22 cellular contexts compared by ENCODE assay signal in the genomic region with DNA sequence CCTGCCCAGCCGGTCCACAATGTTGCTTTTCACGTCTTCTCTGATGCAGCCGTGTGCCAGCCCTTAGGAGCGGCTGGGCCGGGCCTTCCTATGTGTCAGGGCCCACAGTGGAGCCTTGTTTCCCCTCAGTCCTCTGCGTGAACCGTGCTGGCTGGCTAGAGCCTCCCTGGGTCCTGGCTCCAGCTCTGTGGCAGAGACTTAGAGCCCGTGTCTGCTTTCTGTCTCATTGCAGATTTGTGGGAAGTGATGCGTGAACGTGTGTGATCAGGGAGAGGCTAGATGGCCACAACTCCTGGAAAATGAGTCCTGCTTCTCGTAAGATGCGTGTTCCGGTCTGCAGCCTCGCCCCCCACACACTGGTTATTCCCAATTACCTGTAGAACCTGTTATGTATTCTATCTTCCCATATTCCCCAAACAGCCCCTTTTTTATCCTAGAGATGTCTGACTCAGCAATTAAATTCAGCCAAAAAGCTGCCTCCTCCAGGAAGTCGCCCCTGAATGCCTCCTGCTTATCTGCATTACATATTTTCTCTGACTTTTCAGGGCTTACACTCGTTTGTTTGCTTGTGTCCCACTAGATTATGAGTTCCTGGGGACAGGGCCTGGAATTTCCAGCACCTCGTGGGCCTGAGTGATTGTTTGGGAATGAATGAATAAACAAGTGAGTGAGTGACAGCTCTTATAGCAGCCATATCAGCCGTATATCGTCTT.
DNase-seq lines count a peak whose midpoint lies in the region; ATAC-seq, FAIRE-seq and TF ChIP-seq lines count a peak whose summit lies in the region.
"Had no signal": no experiment of that assay in that cellular context is flagged by ENCODE, and none has a peak within 500 bp of the region (broad histone marks: within the 10 kb centered on the region; RNA-seq: fewer than 3 reads in every experiment).

No MANE protein-coding gene starts in this region.

- H3K9me3 ChIP-seq in A549 (peaks cover 15% of the 10 kb centered on the region), IMR-90 (ENCODE audit: control insufficient read depth, insufficient read depth, low read length) (peaks cover 11% of the 10 kb centered on the region), hepatocyte (ENCODE audit: low read depth) (no peaks in the 10 kb centered on the region), suprapubic skin (no peaks in the 10 kb centered on the region), ovary (no peaks in the 10 kb centered on the region), upper lobe of left lung (peaks cover 0 to 6% (median 0%) of the 10 kb centered on the region in 4 donors)

- no peak overlapping the region for H3K9ac ChIP-seq in IMR-90 (ENCODE audit: low read depth, low read length)
- H3K9ac ChIP-seq: KMS-11 had no signal

- no peak overlapping the region for H3K14ac ChIP-seq in IMR-90 (replicated peaks; ENCODE audit: low read depth, low read length)

- H3K56ac ChIP-seq in IMR-90 (ENCODE audit: extremely low read depth, insufficient read depth, low read length), result no peak overlapping the region

- ATAC-seq in A549 (no peak), IMR-90 (ENCODE audit: low read depth) (no peak), upper lobe of left lung (ENCODE audit: low FRiP score in 2 of 2) (no peak)

- no peak overlapping the region for H3K4ac ChIP-seq in IMR-90 (ENCODE audit: low read depth, low read length)

- DNase-seq in A549 (ENCODE audit: low read depth in 1 of 2, low spot score in 1 of 2) (no peak), IMR-90 (no peak), hepatocyte (ENCODE audit: low spot score) (no peak), nephron progenitor cell (no peak), A172 (ENCODE audit: low spot score) (no peak), suprapubic skin (ENCODE audit: low spot score in 2 of 2) (no peak), ovary (no peak), upper lobe of left lung (no peak)
- DNase-seq: AML-193; CD4-positive, alpha-beta T cell; DMS79 treated with DMSO at 0.1 percent for 48 hours; GOT3; MM.1S; NCI-H1105 treated with DMSO at 0.1 percent for 48 hours; NCI-H187 treated with DMSO at 0.1 percent for 48 hours; NCI-H446 treated with DMSO at 0.1 percent for 48 hours; Peyer's patch; SHP77 treated with DMSO at 0.1 percent for 48 hours had no signal

- no peaks in the 10 kb centered on the region for H3K79me2 ChIP-seq in hepatocyte

- H2BK120ac ChIP-seq in IMR-90 (ENCODE audit: low read depth, low read length), result no peak overlapping the region

- intact Hi-C loops in IMR-90 (cut with micrococcal nuclease), result no loop called here
- intact Hi-C loops in ovary (cut with DNase I), result no loop called here

- H3K27ac ChIP-seq in A549, result no peak overlapping the region
- no peak overlapping the region for H3K27ac ChIP-seq in IMR-90 (ENCODE audit: insufficient read depth, low read length)
- H3K27ac ChIP-seq in hepatocyte, result peak overlapping the region; percentile 89
- H3K27ac ChIP-seq in suprapubic skin, result no peak overlapping the region
- no peak overlapping the region for H3K27ac ChIP-seq in ovary
- H3K27ac ChIP-seq in upper lobe of left lung, result no peak overlapping the region
- H3K27ac ChIP-seq: KMS-11, Peyer's patch had no signal

- no peak overlapping the region for H3K4me3 Mint-ChIP-seq in nephron progenitor cell
- H3K4me3 Mint-ChIP-seq: CD4-positive, alpha-beta T cell had no signal

- no peak overlapping the region for H3K18ac ChIP-seq in IMR-90 (ENCODE audit: low read depth, low read length)

- 58% methylated on average over 19 of the region's 19 CpGs for WGBS in A549 (ENCODE audit: missing lambda C conversion rate)
- 58% methylated on average over 6 of the region's 19 CpGs; no CpG with 5 or more reads in 1 of the 2 experiments for WGBS in IMR-90 (ENCODE audit: extremely low coverage in 2 of 2, insufficient read length in 1 of 2), 2 experiments
- WGBS in hepatocyte (ENCODE audit: low lambda C conversion rate, missing lambda C conversion rate), result 61% methylated on average over 19 of the region's 19 CpGs
- 83% methylated on average over 19 of the region's 19 CpGs for WGBS in suprapubic skin
- WGBS in ovary, 3 donors, result 78 to 88% (median 80%) methylated on average over 19 of the region's 19 CpGs
- WGBS in upper lobe of left lung, 2 donors, result 73 to 78% methylated on average over 19 of the region's 19 CpGs

- H3K36me3 ChIP-seq in IMR-90 (ENCODE audit: control insufficient read depth, insufficient read depth, low read length) (no peaks in the 10 kb centered on the region), hepatocyte (replicated peaks; ENCODE audit: insufficient read depth, low read depth) (no peaks in the 10 kb centered on the region), suprapubic skin (no peaks in the 10 kb centered on the region), ovary (no peaks in the 10 kb centered on the region), upper lobe of left lung (no peaks in the 10 kb centered on the region)
- H3K36me3 ChIP-seq: Peyer's patch had no signal

- H2BK15ac ChIP-seq in IMR-90 (ENCODE audit: low read depth, low read length), result no peak overlapping the region

- no peaks in the 10 kb centered on the region for H3K79me1 ChIP-seq in IMR-90 (ENCODE audit: low read depth in 1 of 2, low read length in 2 of 2)

- H2BK5ac ChIP-seq in IMR-90 (ENCODE audit: low read depth, low read length, poor library complexity, severe bottlenecking), result no peak overlapping the region

- dilution Hi-C loops in IMR-90 (cut with HindIII; ENCODE audit: low sequenced_read_pairs, unreplicated experiment), result no loop called here

- no peaks in the 10 kb centered on the region for H4K20me1 ChIP-seq in IMR-90 (ENCODE audit: insufficient read depth, low read length)
- H4K20me1 ChIP-seq in hepatocyte (ENCODE audit: insufficient read depth, poor library complexity, severe bottlenecking), result no peaks in the 10 kb centered on the region

- POLR2A ChIA-PET in A549 (lab: Yijun Ruan, JAX) (no interaction called here), IMR-90 (lab: Charles Lee; ENCODE audit: unreplicated experiment) (no interaction called here)

- H3K27me3 ChIP-seq in IMR-90 (ENCODE audit: control insufficient read depth, insufficient read depth, low read length), result peaks cover 17% of the 10 kb centered on the region
- H3K27me3 ChIP-seq in hepatocyte, result no peaks in the 10 kb centered on the region
- no peaks in the 10 kb centered on the region for H3K27me3 ChIP-seq in suprapubic skin
- H3K27me3 ChIP-seq in ovary, result no peaks in the 10 kb centered on the region
- no peaks in the 10 kb centered on the region for H3K27me3 ChIP-seq in upper lobe of left lung
- H3K27me3 ChIP-seq: Peyer's patch had no signal

- TF ChIP-seq POLR2A in A549 (IDR thresholded peaks at IDR 0.05; ENCODE audit: low read length) (no peak), IMR-90 (IDR thresholded peaks at IDR 0.05; ENCODE audit: low read depth, low read length) (no peak), suprapubic skin (IDR thresholded peaks at IDR 0.05) (no peak), ovary (IDR thresholded peaks at IDR 0.05) (no peak), upper lobe of left lung (IDR thresholded peaks at IDR 0.05) (no peak)

- BruUV-seq in IMR-90 (replicated peaks; lab: Mats Ljungman, UMichigan), result no TSS peak

- no peak for TF ChIP-seq EP300 in A549 (IDR thresholded peaks at IDR 0.05)
- TF ChIP-seq EP300 in suprapubic skin (IDR thresholded peaks at IDR 0.05), result no peak
- no peak for TF ChIP-seq EP300 in ovary (IDR thresholded peaks at IDR 0.05)
- no peak for TF ChIP-seq EP300 in upper lobe of left lung (IDR thresholded peaks at IDR 0.05)

- no peak overlapping the region for H4K91ac ChIP-seq in IMR-90 (ENCODE audit: insufficient read depth, low read depth, low read length)

- peaks cover 9% of the 10 kb centered on the region for H3K36me3 Mint-ChIP-seq in nephron progenitor cell (ENCODE audit: low read depth)

- H3K4me2 ChIP-seq in A549 (no peak overlapping the region), IMR-90 (ENCODE audit: low read depth, low read length) (no peak overlapping the region), hepatocyte (peak overlapping the region; percentile 36)
- H3K4me2 ChIP-seq: KMS-11 had no signal

- H2AFZ ChIP-seq in IMR-90 (replicated peaks; ENCODE audit: low read length, poor library complexity) (no peak overlapping the region), hepatocyte (no peak overlapping the region)

- no peaks in the 10 kb centered on the region for H3K9me1 ChIP-seq in IMR-90 (ENCODE audit: insufficient read depth, low read length)

- no peak overlapping the region for H2BK20ac ChIP-seq in IMR-90 (ENCODE audit: low read depth, low read length)

- H3K4me1 ChIP-seq in A549 (no peaks in the 10 kb centered on the region), IMR-90 (ENCODE audit: control insufficient read depth, insufficient read depth, low read length) (no peaks in the 10 kb centered on the region), hepatocyte (ENCODE audit: insufficient read depth) (peaks cover 11% of the 10 kb centered on the region), suprapubic skin (no peaks in the 10 kb centered on the region), ovary (ENCODE audit: insufficient read depth) (no peaks in the 10 kb centered on the region), upper lobe of left lung (no peaks in the 10 kb centered on the region)
- H3K4me1 ChIP-seq: Peyer's patch had no signal

- no peak overlapping the region for H4K5ac ChIP-seq in IMR-90 (ENCODE audit: low read depth, low read length)

- TF ChIP-seq CTCF in A549 (IDR thresholded peaks at IDR 0.05), result no peak
- TF ChIP-seq CTCF in IMR-90 (conservative IDR thresholded peaks at IDR 0.05; ENCODE audit: low read depth, low read length), result no peak
- no peak for TF ChIP-seq CTCF in hepatocyte (IDR thresholded peaks at IDR 0.05; ENCODE audit: poor library complexity)
- no peak for TF ChIP-seq CTCF in nephron progenitor cell (IDR thresholded peaks at IDR 0.05)
- TF ChIP-seq CTCF in suprapubic skin (IDR thresholded peaks at IDR 0.05), result no peak
- TF ChIP-seq CTCF in ovary (IDR thresholded peaks at IDR 0.05), result no peak
- no peak for TF ChIP-seq CTCF in upper lobe of left lung (IDR thresholded peaks at IDR 0.05)

- in situ Hi-C loops in IMR-90 (cut with MboI; ENCODE audit: low sequenced_read_pairs), result no loop called here

- H3K9me3 Mint-ChIP-seq in nephron progenitor cell, result peaks cover 34% of the 10 kb centered on the region

- H3K27me3 Mint-ChIP-seq in nephron progenitor cell (ENCODE audit: low read depth, poor library complexity), result peaks cover 18% of the 10 kb centered on the region

- no peak overlapping the region for H3K23ac ChIP-seq in IMR-90 (ENCODE audit: low read depth, low read length)

- CTCF ChIA-PET in A549 (lab: Yijun Ruan, JAX), result interaction anchor here (1.1 kb wide), 1 partner anchor 152 kb away, joined by 3 read pairs; no protein-coding TSS in a partner anchor
- CTCF ChIA-PET in IMR-90 (lab: Yijun Ruan, JAX), result no interaction called here

- FAIRE-seq in A549 (lab: Jason Lieb, UNC), result no peak
- FAIRE-seq: D721Med, G401.6, GM12892 had no signal

- TF ChIP-seq RAD21 in A549 (conservative IDR thresholded peaks at IDR 0.05 in 1 of 2, IDR thresholded peaks at IDR 0.05 in 1 of 2) (no peak), IMR-90 (IDR thresholded peaks at IDR 0.05; ENCODE audit: low read length) (no peak)

- H3K27ac Mint-ChIP-seq in nephron progenitor cell, result peak overlapping the region; percentile 92
- H3K27ac Mint-ChIP-seq: CD4-positive, alpha-beta T cell had no signal

- H2AK5ac ChIP-seq in IMR-90 (ENCODE audit: low read depth, low read length), result no peak overlapping the region

- no peaks in the 10 kb centered on the region for H3K9me2 ChIP-seq in hepatocyte (replicated peaks; ENCODE audit: insufficient read depth)

- H3K4me3 ChIP-seq in A549, result no peak overlapping the region
- H3K4me3 ChIP-seq in IMR-90 (ENCODE audit: insufficient read depth, low read depth, low read length), result no peak overlapping the region
- H3K4me3 ChIP-seq in hepatocyte, result no peak overlapping the region
- no peak overlapping the region for H3K4me3 ChIP-seq in suprapubic skin
- H3K4me3 ChIP-seq in ovary, result no peak overlapping the region
- H3K4me3 ChIP-seq in upper lobe of left lung, result no peak overlapping the region
- H3K4me3 ChIP-seq: Peyer's patch had no signal

- no peak overlapping the region for H4K8ac ChIP-seq in IMR-90 (ENCODE audit: low read depth in 2 of 2, low read length in 2 of 2)

- H3K4me1 Mint-ChIP-seq in nephron progenitor cell, result peaks cover 32% of the 10 kb centered on the region

- no peak overlapping the region for H2AK9ac ChIP-seq in IMR-90 (replicated peaks; ENCODE audit: low read depth, low read length, poor library complexity)
